ENCODE assay signal across 8 cellular contexts in genomic region chr17:50425682-50426471, GRCh38. TPM values are rescaled to one million over a fixed set of nuclear protein-coding genes. Genes with fewer than 3 reads are reported as not detected.
DNase-seq lines count a peak whose midpoint lies in the region; ATAC-seq and TF ChIP-seq lines count a peak whose summit lies in the region.

TSS of gene ACSF2 (plus strand) at chr17:50426218. CDS start at chr17:50426262, 44 bp downstream.

- peak; percentile 48 for ATAC-seq in HG03095 (IDR thresholded peaks at IDR 0.05; ENCODE audit: unreplicated experiment)
- peak; percentile 44 for ATAC-seq in thoracic aorta (ENCODE audit: insufficient number of reproducible peaks, low FRiP score, low read depth)
- ATAC-seq in GM18519 (IDR thresholded peaks at IDR 0.05; ENCODE audit: low FRiP score, unreplicated experiment), result no peak

- peak; percentile 62 for TF ChIP-seq POLR2A in GM15510 (IDR thresholded peaks at IDR 0.05; ENCODE audit: borderline replicate concordance, extremely low read depth, insufficient read length)
- no peak for TF ChIP-seq POLR2A in ovary (IDR thresholded peaks at IDR 0.05)

- WGBS in ovary, 3 donors, result 1% methylated on average over 30 to 70 of the region's 70 CpGs

- H3K27ac ChIP-seq in SJCRH30 (peak within 1 kb of the TSS; percentile 63), ovary (peak within 1 kb of the TSS; percentile 56 to 85), thoracic aorta (peak within 1 kb of the TSS; percentile 48 to 69)

- DNase-seq in SJCRH30, result peak; percentile 69 to 72
- DNase-seq in activated gamma-delta T cell treated with Interleukin-2 at 50 U/mL for 16 hours, result peak; percentile 57
- peak; percentile 16 for DNase-seq in globus pallidus (ENCODE audit: low spot score)
- DNase-seq in ovary, result peak; percentile 73 to 82 (median 77)
- no peak for DNase-seq in thoracic aorta (ENCODE audit: low spot score)

- no peaks in the 10 kb centered on the region for H3K36me3 ChIP-seq in SJCRH30
- no peaks in the 10 kb centered on the region for H3K36me3 ChIP-seq in ovary
- H3K36me3 ChIP-seq in thoracic aorta, result no peaks in the 10 kb centered on the region

- H3K27me3 ChIP-seq in SJCRH30, result no peaks in the 10 kb centered on the region
- no peaks in the 10 kb centered on the region for H3K27me3 ChIP-seq in ovary
- H3K27me3 ChIP-seq in thoracic aorta (replicated peaks; ENCODE audit: insufficient read depth), result no peaks in the 10 kb centered on the region

- H3K9me3 ChIP-seq in SJCRH30 (replicated peaks), result no peaks in the 10 kb centered on the region
- no peaks in the 10 kb centered on the region for H3K9me3 ChIP-seq in ovary
- H3K9me3 ChIP-seq in thoracic aorta, result no peaks in the 10 kb centered on the region

- TF ChIP-seq EP300 in ovary (IDR thresholded peaks at IDR 0.05), result no peak

- H3K4me3 ChIP-seq in SJCRH30 (peak within 1 kb of the TSS; percentile 78), ovary (peak within 1 kb of the TSS; percentile 56), thoracic aorta (peak within 1 kb of the TSS; percentile 88)

- TF ChIP-seq CTCF in ovary (IDR thresholded peaks at IDR 0.05) (no peak), thoracic aorta (IDR thresholded peaks at IDR 0.05) (no peak)

- intact Hi-C loops in ovary (cut with DNase I), result loop anchor here in 1 of 4 donors (5.0 kb wide), 1 partner anchor 41 kb away; the partner anchor contains the start of gene CHAD

- H3K4me1 ChIP-seq in SJCRH30, result peaks cover 8% of the 10 kb centered on the region; the same call in 1 of the 2 replicates
- peaks cover 21% of the 10 kb centered on the region for H3K4me1 ChIP-seq in ovary (ENCODE audit: insufficient read depth)
- H3K4me1 ChIP-seq in thoracic aorta (ENCODE audit: control insufficient read depth in 1 of 2, low read depth in 2 of 2), result peaks cover 15 to 38% of the 10 kb centered on the region in 2 donors

RNA-seq across cellular contexts. Expression of gene ACSF2, which starts in this region (rescaled TPM):
- 6.3 and 6.7 TPM in 2 replicates for total RNA-seq in SJCRH30 (2014; rRNA removed; shearing (Covaris generic))
- total RNA-seq in ovary, result 10 to 100 TPM; 26.7 to 86.0 (median 49.5) TPM
- polyA plus RNA-seq in ovary, result 10 to 100 TPM; 39.1 to 49.5 TPM
- 10 to 100 TPM; 11.1 to 41.6 TPM for total RNA-seq in thoracic aorta
